In the genomic region with DNA sequence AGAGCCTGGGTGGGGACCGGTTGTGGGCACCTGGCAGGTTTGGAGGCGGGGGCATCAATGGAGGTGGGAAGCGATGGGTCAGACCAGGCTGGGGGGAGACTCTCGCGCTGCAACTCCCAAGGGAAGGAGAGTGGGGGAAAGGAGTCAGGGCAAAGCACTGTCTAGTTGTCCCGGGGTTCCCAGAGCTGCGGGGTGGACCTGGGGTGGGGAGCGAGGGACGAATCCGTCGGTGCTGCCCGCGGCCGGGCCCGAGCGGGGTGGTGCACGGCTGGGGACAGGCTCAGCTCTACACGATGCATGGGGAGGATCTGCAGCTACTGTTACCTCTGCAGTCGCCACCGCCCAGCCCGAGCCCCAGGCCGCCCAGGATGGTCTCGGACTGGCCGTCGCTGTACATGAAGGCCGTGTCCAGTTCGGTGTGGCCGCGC, we compare ENCODE assay signal across 1 cellular context.
TF ChIP-seq lines count a peak whose summit lies in the region.

No MANE protein-coding gene starts in this region.

TF ChIP-seq in GM23338, 12 proteins besides CTCF, POLR2A, EP300 and RAD21:
- TF ChIP-seq, protein P1, sequence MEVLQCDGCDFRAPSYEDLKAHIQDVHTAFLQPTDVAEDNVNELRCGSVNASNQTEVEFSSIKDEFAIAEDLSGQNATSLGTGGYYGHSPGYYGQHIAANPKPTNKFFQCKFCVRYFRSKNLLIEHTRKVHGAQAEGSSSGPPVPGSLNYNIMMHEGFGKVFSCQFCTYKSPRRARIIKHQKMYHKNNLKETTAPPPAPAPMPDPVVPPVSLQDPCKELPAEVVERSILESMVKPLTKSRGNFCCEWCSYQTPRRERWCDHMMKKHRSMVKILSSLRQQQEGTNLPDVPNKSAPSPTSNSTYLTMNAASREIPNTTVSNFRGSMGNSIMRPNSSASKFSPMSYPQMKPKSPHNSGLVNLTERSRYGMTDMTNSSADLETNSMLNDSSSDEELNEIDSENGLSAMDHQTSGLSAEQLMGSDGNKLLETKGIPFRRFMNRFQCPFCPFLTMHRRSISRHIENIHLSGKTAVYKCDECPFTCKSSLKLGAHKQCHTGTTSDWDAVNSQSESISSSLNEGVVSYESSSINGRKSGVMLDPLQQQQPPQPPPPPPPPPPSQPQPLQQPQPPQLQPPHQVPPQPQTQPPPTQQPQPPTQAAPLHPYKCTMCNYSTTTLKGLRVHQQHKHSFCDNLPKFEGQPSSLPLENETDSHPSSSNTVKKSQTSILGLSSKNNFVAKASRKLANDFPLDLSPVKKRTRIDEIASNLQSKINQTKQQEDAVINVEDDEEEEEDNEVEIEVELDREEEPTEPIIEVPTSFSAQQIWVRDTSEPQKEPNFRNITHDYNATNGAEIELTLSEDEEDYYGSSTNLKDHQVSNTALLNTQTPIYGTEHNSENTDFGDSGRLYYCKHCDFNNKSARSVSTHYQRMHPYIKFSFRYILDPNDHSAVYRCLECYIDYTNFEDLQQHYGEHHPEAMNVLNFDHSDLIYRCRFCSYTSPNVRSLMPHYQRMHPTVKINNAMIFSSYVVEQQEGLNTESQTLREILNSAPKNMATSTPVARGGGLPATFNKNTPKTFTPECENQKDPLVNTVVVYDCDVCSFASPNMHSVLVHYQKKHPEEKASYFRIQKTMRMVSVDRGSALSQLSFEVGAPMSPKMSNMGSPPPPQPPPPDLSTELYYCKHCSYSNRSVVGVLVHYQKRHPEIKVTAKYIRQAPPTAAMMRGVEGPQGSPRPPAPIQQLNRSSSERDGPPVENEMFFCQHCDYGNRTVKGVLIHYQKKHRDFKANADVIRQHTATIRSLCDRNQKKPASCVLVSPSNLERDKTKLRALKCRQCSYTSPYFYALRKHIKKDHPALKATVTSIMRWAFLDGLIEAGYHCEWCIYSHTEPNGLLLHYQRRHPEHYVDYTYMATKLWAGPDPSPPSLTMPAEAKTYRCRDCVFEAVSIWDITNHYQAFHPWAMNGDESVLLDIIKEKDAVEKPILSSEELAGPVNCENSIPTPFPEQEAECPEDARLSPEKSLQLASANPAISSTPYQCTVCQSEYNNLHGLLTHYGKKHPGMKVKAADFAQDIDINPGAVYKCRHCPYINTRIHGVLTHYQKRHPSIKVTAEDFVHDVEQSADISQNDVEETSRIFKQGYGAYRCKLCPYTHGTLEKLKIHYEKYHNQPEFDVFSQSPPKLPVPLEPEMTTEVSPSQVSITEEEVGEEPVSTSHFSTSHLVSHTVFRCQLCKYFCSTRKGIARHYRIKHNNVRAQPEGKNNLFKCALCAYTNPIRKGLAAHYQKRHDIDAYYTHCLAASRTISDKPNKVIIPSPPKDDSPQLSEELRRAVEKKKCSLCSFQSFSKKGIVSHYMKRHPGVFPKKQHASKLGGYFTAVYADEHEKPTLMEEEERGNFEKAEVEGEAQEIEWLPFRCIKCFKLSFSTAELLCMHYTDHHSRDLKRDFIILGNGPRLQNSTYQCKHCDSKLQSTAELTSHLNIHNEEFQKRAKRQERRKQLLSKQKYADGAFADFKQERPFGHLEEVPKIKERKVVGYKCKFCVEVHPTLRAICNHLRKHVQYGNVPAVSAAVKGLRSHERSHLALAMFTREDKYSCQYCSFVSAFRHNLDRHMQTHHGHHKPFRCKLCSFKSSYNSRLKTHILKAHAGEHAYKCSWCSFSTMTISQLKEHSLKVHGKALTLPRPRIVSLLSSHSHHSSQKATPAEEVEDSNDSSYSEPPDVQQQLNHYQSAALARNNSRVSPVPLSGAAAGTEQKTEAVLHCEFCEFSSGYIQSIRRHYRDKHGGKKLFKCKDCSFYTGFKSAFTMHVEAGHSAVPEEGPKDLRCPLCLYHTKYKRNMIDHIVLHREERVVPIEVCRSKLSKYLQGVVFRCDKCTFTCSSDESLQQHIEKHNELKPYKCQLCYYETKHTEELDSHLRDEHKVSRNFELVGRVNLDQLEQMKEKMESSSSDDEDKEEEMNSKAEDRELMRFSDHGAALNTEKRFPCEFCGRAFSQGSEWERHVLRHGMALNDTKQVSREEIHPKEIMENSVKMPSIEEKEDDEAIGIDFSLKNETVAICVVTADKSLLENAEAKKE (CRISPR knock-in tag; IDR thresholded peaks at IDR 0.05) = no peak
- TF ChIP-seq EZH2 (IDR thresholded peaks at IDR 0.05; ENCODE audit: low read depth, unreplicated experiment) (no peak), ZNF114 (CRISPR knock-in tag; IDR thresholded peaks at IDR 0.05) (no peak), ZNF331 (CRISPR knock-in tag; IDR thresholded peaks at IDR 0.05; ENCODE audit: low read depth) (no peak), NANOG (IDR thresholded peaks at IDR 0.05; ENCODE audit: borderline replicate concordance) (no peak), POLR2AphosphoS5 (IDR thresholded peaks at IDR 0.05; ENCODE audit: low read depth) (no peak), STAT1 (IDR thresholded peaks at IDR 0.05; ENCODE audit: unreplicated experiment) (no peak), JUNB (IDR thresholded peaks at IDR 0.05; ENCODE audit: unreplicated experiment) (no peak), EZH2phosphoT487 (IDR thresholded peaks at IDR 0.05; ENCODE audit: unreplicated experiment) (no peak), CREB1 (CRISPR knock-in tag; IDR thresholded peaks at IDR 0.05; ENCODE audit: low read depth) (no peak)
- TF ChIP-seq, protein P2, sequence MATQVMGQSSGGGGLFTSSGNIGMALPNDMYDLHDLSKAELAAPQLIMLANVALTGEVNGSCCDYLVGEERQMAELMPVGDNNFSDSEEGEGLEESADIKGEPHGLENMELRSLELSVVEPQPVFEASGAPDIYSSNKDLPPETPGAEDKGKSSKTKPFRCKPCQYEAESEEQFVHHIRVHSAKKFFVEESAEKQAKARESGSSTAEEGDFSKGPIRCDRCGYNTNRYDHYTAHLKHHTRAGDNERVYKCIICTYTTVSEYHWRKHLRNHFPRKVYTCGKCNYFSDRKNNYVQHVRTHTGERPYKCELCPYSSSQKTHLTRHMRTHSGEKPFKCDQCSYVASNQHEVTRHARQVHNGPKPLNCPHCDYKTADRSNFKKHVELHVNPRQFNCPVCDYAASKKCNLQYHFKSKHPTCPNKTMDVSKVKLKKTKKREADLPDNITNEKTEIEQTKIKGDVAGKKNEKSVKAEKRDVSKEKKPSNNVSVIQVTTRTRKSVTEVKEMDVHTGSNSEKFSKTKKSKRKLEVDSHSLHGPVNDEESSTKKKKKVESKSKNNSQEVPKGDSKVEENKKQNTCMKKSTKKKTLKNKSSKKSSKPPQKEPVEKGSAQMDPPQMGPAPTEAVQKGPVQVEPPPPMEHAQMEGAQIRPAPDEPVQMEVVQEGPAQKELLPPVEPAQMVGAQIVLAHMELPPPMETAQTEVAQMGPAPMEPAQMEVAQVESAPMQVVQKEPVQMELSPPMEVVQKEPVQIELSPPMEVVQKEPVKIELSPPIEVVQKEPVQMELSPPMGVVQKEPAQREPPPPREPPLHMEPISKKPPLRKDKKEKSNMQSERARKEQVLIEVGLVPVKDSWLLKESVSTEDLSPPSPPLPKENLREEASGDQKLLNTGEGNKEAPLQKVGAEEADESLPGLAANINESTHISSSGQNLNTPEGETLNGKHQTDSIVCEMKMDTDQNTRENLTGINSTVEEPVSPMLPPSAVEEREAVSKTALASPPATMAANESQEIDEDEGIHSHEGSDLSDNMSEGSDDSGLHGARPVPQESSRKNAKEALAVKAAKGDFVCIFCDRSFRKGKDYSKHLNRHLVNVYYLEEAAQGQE (IDR thresholded peaks at IDR 0.05; ENCODE audit: unreplicated experiment) = no peak
- TF ChIP-seq, protein P3, sequence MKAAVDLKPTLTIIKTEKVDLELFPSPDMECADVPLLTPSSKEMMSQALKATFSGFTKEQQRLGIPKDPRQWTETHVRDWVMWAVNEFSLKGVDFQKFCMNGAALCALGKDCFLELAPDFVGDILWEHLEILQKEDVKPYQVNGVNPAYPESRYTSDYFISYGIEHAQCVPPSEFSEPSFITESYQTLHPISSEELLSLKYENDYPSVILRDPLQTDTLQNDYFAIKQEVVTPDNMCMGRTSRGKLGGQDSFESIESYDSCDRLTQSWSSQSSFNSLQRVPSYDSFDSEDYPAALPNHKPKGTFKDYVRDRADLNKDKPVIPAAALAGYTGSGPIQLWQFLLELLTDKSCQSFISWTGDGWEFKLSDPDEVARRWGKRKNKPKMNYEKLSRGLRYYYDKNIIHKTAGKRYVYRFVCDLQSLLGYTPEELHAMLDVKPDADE (IDR thresholded peaks at IDR 0.05) = no peak
